Comparison of ENCODE assay signal across 20 cellular contexts in genomic region chr2:113278812-113279139, GRCh38. TPM values are rescaled to one million over a fixed set of nuclear protein-coding genes. Genes with fewer than 3 reads are reported as not detected.
DNase-seq lines count a peak whose midpoint lies in the region; ATAC-seq and TF ChIP-seq lines count a peak whose summit lies in the region.
"Had no signal": no experiment of that assay in that cellular context is flagged by ENCODE, and none has a peak within 500 bp of the region (broad histone marks: within the 10 kb centered on the region; RNA-seq: fewer than 3 reads in every experiment).

PAX8 (minus strand) TSS chr2:113278921; CDS start chr2:113278394, 527 bp downstream.

- peak; percentile 71 for DNase-seq in H7
- DNase-seq in astrocyte of the cerebellum (ENCODE audit: low read depth) = no peak
- DNase-seq in iPS-NIHi11 (ENCODE audit: low spot score) = peak; percentile 63
- peak; percentile 92 for DNase-seq in renal cortical epithelial cell (ENCODE audit: low read depth)
- DNase-seq in cortex of kidney (lab: John Stamatoyannopoulos, UW) = no peak
- DNase-seq in effector CD4-positive, alpha-beta T cell = no peak
- DNase-seq in GDM1 (lab: John Stamatoyannopoulos, UW) = no peak
- DNase-seq: activated effector memory CD4-positive, alpha-beta T cell treated with anti-CD3 and anti-CD28 coated beads, Interleukin-2, amount 50 U/mL, for 16 hours; Caco-2; dorsolateral prefrontal cortex; HFFc6; KBM-7; NCI-H1092 treated with DMSO at 0.1 percent for 48 hours; NCI-H2171 treated with DMSO at 0.1 percent for 48 hours; NCI-H82; spleen; stimulated activated naive CD8-positive, alpha-beta T cell treated with anti-CD3 and anti-CD28 coated beads, Interleukin-15, Interleukin-2, amounts not matched to agents 100 U/mL and 50 U/mL, for 24 hours had no signal

- peaks cover 22% of the 10 kb centered on the region for H3K27me3 Mint-ChIP-seq in activated T-helper 17 cell treated with anti-CD3 and anti-CD28 coated beads, Interleukin-2, amount 50 U/mL, for 72 hours

- no peak within 1 kb of the TSS for H3K27ac Mint-ChIP-seq in activated T-helper 17 cell treated with anti-CD3 and anti-CD28 coated beads, Interleukin-2, amount 50 U/mL, for 72 hours
- H3K27ac Mint-ChIP-seq: HFFc6 had no signal

- no peak for TF ChIP-seq CTCF in astrocyte of the cerebellum (IDR thresholded peaks at IDR 0.05; ENCODE audit: low read depth, low read length, missing control alignments)

- no peaks in the 10 kb centered on the region for H3K36me3 ChIP-seq in H7 (replicated peaks; ENCODE audit: control insufficient read depth, insufficient read depth, low read length)
- H3K36me3 ChIP-seq: spleen, vagina had no signal

- no peak for ATAC-seq in activated T-helper 17 cell treated with anti-CD3 and anti-CD28 coated beads, Interleukin-2, amount 50 U/mL, for 72 hours (replicated peaks)
- ATAC-seq: stimulated activated naive CD8-positive, alpha-beta T cell treated with anti-CD3 and anti-CD28 coated beads, Interleukin-15, Interleukin-2, amounts not matched to agents 100 U/mL and 50 U/mL, for 24 hours had no signal

- H3K27me3 ChIP-seq in H7 (ENCODE audit: control insufficient read depth, insufficient read depth, low read length) = peaks cover 81% of the 10 kb centered on the region

- H3K4me3 ChIP-seq in H7 (ENCODE audit: insufficient read depth, low read depth, low read length) = peak within 1 kb of the TSS; percentile 32; the same call in 1 of the 2 replicates
- H3K4me3 ChIP-seq in astrocyte of the cerebellum (ENCODE audit: low read depth, low read length) = peak within 1 kb of the TSS; percentile 31
- H3K4me3 ChIP-seq: vagina had no signal

- H3K9me3 Mint-ChIP-seq in activated T-helper 17 cell treated with anti-CD3 and anti-CD28 coated beads, Interleukin-2, amount 50 U/mL, for 72 hours = no peaks in the 10 kb centered on the region
- H3K9me3 Mint-ChIP-seq: HFFc6 had no signal

- no peaks in the 10 kb centered on the region for H3K4me1 Mint-ChIP-seq in activated T-helper 17 cell treated with anti-CD3 and anti-CD28 coated beads, Interleukin-2, amount 50 U/mL, for 72 hours

- H3K4me3 Mint-ChIP-seq in activated T-helper 17 cell treated with anti-CD3 and anti-CD28 coated beads, Interleukin-2, amount 50 U/mL, for 72 hours = no peak within 1 kb of the TSS
- H3K4me3 Mint-ChIP-seq: HFFc6 had no signal

- no peaks in the 10 kb centered on the region for H3K36me3 Mint-ChIP-seq in activated T-helper 17 cell treated with anti-CD3 and anti-CD28 coated beads, Interleukin-2, amount 50 U/mL, for 72 hours (ENCODE audit: low read depth)

- in situ Hi-C loops in astrocyte of the cerebellum (cut with HindIII; ENCODE audit: low sequenced_read_pairs) = no loop called here

RNA-seq across cellular contexts. Expression of gene PAX8, which starts in this region (rescaled TPM):
- total RNA-seq in H7 (2014; rRNA removed; shearing (Covaris generic)) = not detected in 2 replicates
- total RNA-seq in renal cortical epithelial cell = 86.5 and 273 TPM in 2 replicates
- total RNA-seq in activated T-helper 17 cell treated with anti-CD3 and anti-CD28 coated beads, Interleukin-2, amount 50 U/mL, for 72 hours = 1 to 10 TPM in 1 of 2 donors, under 1 TPM in 1; 0.86 to 1.6 TPM
- total RNA-seq: osteocyte had no signal

Comparison
In these comparisons a context has a peak if more than half of its experiments do, and no peak if none do; other contexts are left out.
1. RNA of gene PAX8 (total RNA-seq): 86.5 to 273 TPM in renal cortical epithelial cell; 0.86 to 1.6 TPM in activated T-helper 17 cell treated with anti-CD3 and anti-CD28 coated beads, Interleukin-2, amount 50 U/mL, for 72 hours and not detected in H7; every median in the first group is over 10 times any median in the second.
2. Peak in DNase-seq and H3K4me3 ChIP-seq in H7; RNA of the gene not detected or under 1 TPM.
3. DNase-seq: peak in iPS-NIHi11 (single experiment) and renal cortical epithelial cell (single experiment); none in astrocyte of the cerebellum (single experiment), cortex of kidney (single experiment), effector CD4-positive, alpha-beta T cell (single experiment) and GDM1 (single experiment).